In the genomic region with DNA sequence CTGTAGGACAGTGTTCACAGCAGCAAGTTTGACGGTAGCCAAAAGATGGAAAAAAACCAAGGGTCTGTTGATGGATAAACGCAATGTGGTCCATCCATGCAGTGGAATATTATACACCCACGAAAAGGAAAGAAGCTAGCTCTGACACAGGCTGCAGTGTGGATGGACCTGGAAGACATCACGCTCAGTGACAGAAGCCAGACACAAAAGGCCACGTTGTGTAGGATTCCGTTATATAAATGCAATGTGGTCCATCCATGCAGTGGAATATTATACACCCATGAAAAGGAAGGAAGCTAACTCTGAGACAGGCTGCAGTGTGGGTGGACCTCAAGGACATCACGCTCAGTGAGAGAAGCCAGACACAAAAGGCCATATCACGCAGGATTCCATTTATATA, we compare ENCODE assay signal across 37 cellular contexts.
DNase-seq lines count a peak whose midpoint lies in the region; ATAC-seq, FAIRE-seq and TF ChIP-seq lines count a peak whose summit lies in the region.
"Had no signal": no experiment of that assay in that cellular context is flagged by ENCODE, and none has a peak within 500 bp of the region (broad histone marks: within the 10 kb centered on the region; RNA-seq: fewer than 3 reads in every experiment).

No MANE protein-coding gene starts in this region.

- in situ Hi-C loops in K562 (cut with MboI): no loop called here

- H3K27ac ChIP-seq in HEK293 (ENCODE audit: extremely low read depth, low read depth, low read length) (no peak overlapping the region), K562 (ENCODE audit: extremely low read depth, low read depth, low read length) (no peak overlapping the region), H1 (ENCODE audit: low read depth, low read length) (no peak overlapping the region)
- H3K27ac ChIP-seq: 22Rv1; A549; BLaER1; BLaER1 treated with 17β-estradiol and CSF1 and Interleukin-3, amounts not matched to agents 10 nM and 100 nM; C4-2B had no signal

- no peak overlapping the region for H2BK120ac ChIP-seq in H1 (replicated peaks; ENCODE audit: low read depth, low read length)

- CTCF ChIA-PET in HEK293 (lab: Yijun Ruan, JAX): no interaction called here
- CTCF ChIA-PET in WTC11 (lab: Charles Lee): no interaction called here
- CTCF ChIA-PET in K562 (lab: Yijun Ruan, JAX; ENCODE audit: low intra/inter-chr PET ratio): no interaction called here
- CTCF ChIA-PET in H1 (lab: Charles Lee; ENCODE audit: partially characterized antibody): no interaction called here
- CTCF ChIA-PET in activated CD8-positive, alpha-beta memory T cell treated with anti-CD3 and anti-CD28 coated beads, Interleukin-2, amount 10 ng/mL, durations not matched to agents 7 days and 5 days (lab: Charles Lee): no interaction called here

- TF ChIP-seq CTCF in HEK293 (tag by site-specific recombination; IDR thresholded peaks at IDR 0.05) (no peak), WTC11 (IDR thresholded peaks at IDR 0.05) (no peak), K562 (IDR thresholded peaks at IDR 0.05 in 2 of 3, conservative IDR thresholded peaks at IDR 0.05 in 1 of 3; ENCODE audit: insufficient read depth in 2 of 3, low read depth in 1 of 3, low read length in 3 of 3) (no peak), H1 (IDR thresholded peaks at IDR 0.05; ENCODE audit: control extremely low read depth in 1 of 3, insufficient read depth in 1 of 3, low read depth in 1 of 3, low read length in 3 of 3) (no peak), foreskin fibroblast (IDR thresholded peaks at IDR 0.05; ENCODE audit: low read depth, low read length) (no peak)

- no peak overlapping the region for H2BK20ac ChIP-seq in H1 (ENCODE audit: low read length)

- H2BK5ac ChIP-seq in H1 (ENCODE audit: low read depth, low read length): no peak overlapping the region

- intact Hi-C loops in K562 (cut with micrococcal nuclease): no loop called here

- H3K4ac ChIP-seq in H1 (replicated peaks; ENCODE audit: insufficient read length, low read depth, low read length): no peak overlapping the region

- TF ChIP-seq RAD21 in K562 (CRISPR knock-in tag; conservative IDR thresholded peaks at IDR 0.05 in 1 of 2, IDR thresholded peaks at IDR 0.05 in 1 of 2): no peak
- no peak for TF ChIP-seq RAD21 in H1 (IDR thresholded peaks at IDR 0.05 in 1 of 2, conservative IDR thresholded peaks at IDR 0.05 in 1 of 2; ENCODE audit: low read depth in 2 of 2, low read length in 2 of 2)

- no peak overlapping the region for H3K14ac ChIP-seq in H1 (ENCODE audit: insufficient read length)

- H2BK12ac ChIP-seq in H1 (ENCODE audit: low read depth, low read length): no peak overlapping the region

- H4K20me1 ChIP-seq in K562 (replicated peaks; ENCODE audit: control insufficient read depth, insufficient read depth, low read length) (no peaks in the 10 kb centered on the region), H1 (replicated peaks in 1 of 2; ENCODE audit: control insufficient read depth in 1 of 2, insufficient read depth in 2 of 2, low read length in 2 of 2) (peaks cover 0 to under 1% of the 10 kb centered on the region in 2 experiments)
- H4K20me1 ChIP-seq: BLaER1; BLaER1 treated with 17β-estradiol and CSF1 and Interleukin-3, amounts not matched to agents 10 nM and 100 nM had no signal

- FAIRE-seq in K562 (lab: Jason Lieb, UNC): no peak
- no peak for FAIRE-seq in H1 (lab: Jason Lieb, UNC)
- FAIRE-seq: A204.1, A549, D721Med had no signal

- H3K9me3 ChIP-seq in HEK293 (ENCODE audit: control insufficient read depth, insufficient read depth, low read depth, low read length): no peaks in the 10 kb centered on the region
- peaks cover 2% of the 10 kb centered on the region; the same call in 1 of the 2 replicates for H3K9me3 ChIP-seq in K562 (replicated peaks; ENCODE audit: control insufficient read depth, insufficient read depth, low read depth, low read length)
- H3K9me3 ChIP-seq in H1 (ENCODE audit: insufficient read depth in 2 of 2, low read depth in 1 of 2, low read length in 1 of 2): peaks cover 0 to 3% of the 10 kb centered on the region in 2 experiments; a peak in 1 of 4 replicates
- H3K9me3 ChIP-seq: BE2C had no signal

- no peak overlapping the region for H2AFZ ChIP-seq in K562 (ENCODE audit: low read depth, low read length)
- no peak overlapping the region for H2AFZ ChIP-seq in H1 (ENCODE audit: low read length)

- no TSS peak for BruUV-seq in K562 (replicated peaks; lab: Mats Ljungman, UMichigan)

- no peak overlapping the region for H3K4me3 Mint-ChIP-seq in WTC11
- no peak overlapping the region for H3K4me3 Mint-ChIP-seq in activated CD8-positive, alpha-beta memory T cell treated with anti-CD3 and anti-CD28 coated beads, Interleukin-2, amount 10 ng/mL, durations not matched to agents 7 days and 5 days
- H3K4me3 Mint-ChIP-seq: B cell; CD14-positive monocyte; CD4-positive, alpha-beta memory T cell; CD4-positive, alpha-beta T cell; CD4-positive, CD25-positive, alpha-beta regulatory T cell; CD8-positive, alpha-beta memory T cell; CD8-positive, alpha-beta T cell had no signal

- H3K9me1 ChIP-seq in K562 (ENCODE audit: control insufficient read depth, insufficient read depth, low read length): no peaks in the 10 kb centered on the region

- no peak for TF ChIP-seq EP300 in K562 (IDR thresholded peaks at IDR 0.05; ENCODE audit: low read length)
- TF ChIP-seq EP300 in H1 (IDR thresholded peaks at IDR 0.05; ENCODE audit: borderline replicate concordance in 1 of 2, low read depth in 2 of 2, low read length in 2 of 2): no peak

- H3K27me3 ChIP-seq in K562 (ENCODE audit: control insufficient read depth in 2 of 2, insufficient read depth in 2 of 2, low read length in 2 of 2) (no peaks in the 10 kb centered on the region), H1 (replicated peaks in 1 of 4; ENCODE audit: control insufficient read depth in 3 of 4, extremely low read depth in 1 of 4, insufficient read depth in 3 of 4, low read length in 3 of 4) (no peaks in the 10 kb centered on the region)
- H3K27me3 ChIP-seq: BE2C; BLaER1; BLaER1 treated with 17β-estradiol and CSF1 and Interleukin-3, amounts not matched to agents 10 nM and 100 nM had no signal

- no peak overlapping the region for H3K56ac ChIP-seq in H1 (replicated peaks; ENCODE audit: insufficient read length, low read depth, low read length)

- peaks cover 6% of the 10 kb centered on the region for H3K9me3 Mint-ChIP-seq in WTC11
- H3K9me3 Mint-ChIP-seq in activated CD8-positive, alpha-beta memory T cell treated with anti-CD3 and anti-CD28 coated beads, Interleukin-2, amount 10 ng/mL, durations not matched to agents 7 days and 5 days (ENCODE audit: low read depth): peaks cover 25% of the 10 kb centered on the region

- no peak overlapping the region for H3K27ac Mint-ChIP-seq in WTC11
- H3K27ac Mint-ChIP-seq in activated CD8-positive, alpha-beta memory T cell treated with anti-CD3 and anti-CD28 coated beads, Interleukin-2, amount 10 ng/mL, durations not matched to agents 7 days and 5 days: no peak overlapping the region
- H3K27ac Mint-ChIP-seq: B cell; CD4-positive, alpha-beta memory T cell; CD4-positive, alpha-beta T cell; CD4-positive, CD25-positive, alpha-beta regulatory T cell; CD8-positive, alpha-beta T cell had no signal

- ATAC-seq in WTC11: no peak
- no peak for ATAC-seq in K562
- no peak for ATAC-seq in activated CD8-positive, alpha-beta memory T cell treated with anti-CD3 and anti-CD28 coated beads, Interleukin-2, amount 10 ng/mL, durations not matched to agents 7 days and 5 days
- ATAC-seq: A549; CD8-positive, alpha-beta T cell had no signal

- no peak overlapping the region for H3K9ac ChIP-seq in K562 (ENCODE audit: insufficient read depth in 1 of 2, low read depth in 2 of 2, low read length in 2 of 2)
- H3K9ac ChIP-seq in H1 (replicated peaks in 1 of 4; ENCODE audit: extremely low read depth in 1 of 4, low read depth in 3 of 4, low read length in 3 of 4): no peak overlapping the region
- H3K9ac ChIP-seq: BLaER1; BLaER1 treated with 17β-estradiol and CSF1 and Interleukin-3, amounts not matched to agents 10 nM and 100 nM had no signal

- 1% methylated on average over 7 of the region's 8 CpGs for WGBS in K562 (ENCODE audit: insufficient coverage, low coverage, missing lambda C conversion rate)
- 88% methylated on average over 8 of the region's 8 CpGs; no CpG with 5 or more reads in 1 of the 2 experiments for whole genome bisulfite sequencing in H1 (ENCODE audit: extremely low coverage in 1 of 2, insufficient coverage in 1 of 2, insufficient read length in 1 of 2, insufficient replicate concordance in 2 of 2, low coverage in 1 of 2, low lambda C conversion rate in 2 of 2, missing lambda C conversion rate in 1 of 2), 2 experiments

- POLR2A ChIA-PET in HEK293 (lab: Yijun Ruan, JAX) (no interaction called here), WTC11 (lab: Charles Lee) (no interaction called here), K562 (lab: Yijun Ruan, JAX) (no interaction called here), H1 (lab: Charles Lee; ENCODE audit: partially characterized antibody) (no interaction called here)

- no peak overlapping the region for H3K18ac ChIP-seq in H1 (ENCODE audit: extremely low read depth, low read length)

- H3K4me3 ChIP-seq in HEK293 (ENCODE audit: low read depth, low read length) (no peak overlapping the region), K562 (no peak overlapping the region), H1 (ENCODE audit: extremely low read depth in 1 of 4, insufficient read depth in 2 of 4, low read depth in 3 of 4, low read length in 4 of 4) (no peak overlapping the region), foreskin fibroblast (ENCODE audit: low read depth in 1 of 2, low read length in 2 of 2) (no peak overlapping the region)
- H3K4me3 ChIP-seq: A549; BLaER1; BLaER1 treated with 17β-estradiol and CSF1 and Interleukin-3, amounts not matched to agents 10 nM and 100 nM had no signal

- H3K27me3 Mint-ChIP-seq in WTC11 (ENCODE audit: low read depth): peaks cover 21% of the 10 kb centered on the region
- no peaks in the 10 kb centered on the region for H3K27me3 Mint-ChIP-seq in activated CD8-positive, alpha-beta memory T cell treated with anti-CD3 and anti-CD28 coated beads, Interleukin-2, amount 10 ng/mL, durations not matched to agents 7 days and 5 days
- H3K27me3 Mint-ChIP-seq: B cell; CD4-positive, alpha-beta memory T cell; CD4-positive, alpha-beta T cell; CD4-positive, CD25-positive, alpha-beta regulatory T cell had no signal

- H2AK5ac ChIP-seq in H1 (ENCODE audit: low read depth, low read length): no peak overlapping the region

- H3K4me1 Mint-ChIP-seq in WTC11: peaks cover 14% of the 10 kb centered on the region; the same call in 1 of the 2 replicates
- H3K4me1 Mint-ChIP-seq in activated CD8-positive, alpha-beta memory T cell treated with anti-CD3 and anti-CD28 coated beads, Interleukin-2, amount 10 ng/mL, durations not matched to agents 7 days and 5 days: no peaks in the 10 kb centered on the region
- H3K4me1 Mint-ChIP-seq: B cell; CD14-positive monocyte; CD4-positive, CD25-positive, alpha-beta regulatory T cell; CD8-positive, alpha-beta memory T cell had no signal

- no peak overlapping the region for H4K5ac ChIP-seq in H1 (ENCODE audit: insufficient read length, low read depth, low read length)

- H3K4me1 ChIP-seq in HEK293 (ENCODE audit: control insufficient read depth, insufficient read depth, low read length): no peaks in the 10 kb centered on the region
- H3K4me1 ChIP-seq in K562 (replicated peaks in 1 of 2; ENCODE audit: control insufficient read depth in 2 of 2, insufficient read depth in 2 of 2, low read length in 2 of 2): no peaks in the 10 kb centered on the region
- H3K4me1 ChIP-seq in H1 (replicated peaks in 1 of 4; ENCODE audit: control insufficient read depth in 3 of 4, insufficient read depth in 4 of 4, low read length in 3 of 4): peaks cover 0 to 4% (median 1%) of the 10 kb centered on the region in 4 experiments; a peak in 2 of 7 replicates
- H3K4me1 ChIP-seq: BE2C had no signal

- no peaks in the 10 kb centered on the region for H3K79me2 ChIP-seq in K562 (ENCODE audit: control insufficient read depth, insufficient read depth, low read length)
- no peaks in the 10 kb centered on the region for H3K79me2 ChIP-seq in H1 (ENCODE audit: control insufficient read depth in 1 of 2, insufficient read depth in 2 of 2, low read length in 2 of 2)

- no peak overlapping the region for H4K8ac ChIP-seq in H1 (ENCODE audit: extremely low read depth, insufficient read depth, low read length)

- H3K23ac ChIP-seq in H1 (ENCODE audit: insufficient read length): no peak overlapping the region

- no peaks in the 10 kb centered on the region for H3K79me1 ChIP-seq in H1 (ENCODE audit: low read depth, low read length)

- peaks cover 6% of the 10 kb centered on the region for H3K36me3 Mint-ChIP-seq in WTC11
- H3K36me3 Mint-ChIP-seq in activated CD8-positive, alpha-beta memory T cell treated with anti-CD3 and anti-CD28 coated beads, Interleukin-2, amount 10 ng/mL, durations not matched to agents 7 days and 5 days: no peaks in the 10 kb centered on the region
- H3K36me3 Mint-ChIP-seq: CD14-positive monocyte; CD4-positive, alpha-beta memory T cell; CD4-positive, CD25-positive, alpha-beta regulatory T cell; CD8-positive, alpha-beta memory T cell; CD8-positive, alpha-beta T cell had no signal

- H3K36me3 ChIP-seq in HEK293 (ENCODE audit: control insufficient read depth in 2 of 2, insufficient read depth in 1 of 2, low read length in 2 of 2) (no peaks in the 10 kb centered on the region), K562 (ENCODE audit: control insufficient read depth, insufficient read depth, low read length) (no peaks in the 10 kb centered on the region), H1 (ENCODE audit: control insufficient read depth in 2 of 4, insufficient read depth in 4 of 4, low read length in 3 of 4) (no peaks in the 10 kb centered on the region)
- H3K36me3 ChIP-seq: BE2C; BLaER1; BLaER1 treated with 17β-estradiol and CSF1 and Interleukin-3, amounts not matched to agents 10 nM and 100 nM had no signal

- no peak overlapping the region for H2BK15ac ChIP-seq in H1 (ENCODE audit: low read length)

- no peaks in the 10 kb centered on the region for H3K23me2 ChIP-seq in H1 (ENCODE audit: low read depth, low read length)

- TF ChIP-seq POLR2A in K562 (conservative IDR thresholded peaks at IDR 0.05): no peak
- TF ChIP-seq POLR2A in H1 (IDR thresholded peaks at IDR 0.05; ENCODE audit: control extremely low read depth in 1 of 2, low read depth in 2 of 2, low read length in 2 of 2): no peak

- H3K4me2 ChIP-seq in K562 (ENCODE audit: insufficient read depth, low read length) (no peak overlapping the region), H1 (ENCODE audit: insufficient read depth in 1 of 2, low read depth in 2 of 2, low read length in 2 of 2) (no peak overlapping the region)
- H3K4me2 ChIP-seq: BLaER1 had no signal

- DNase-seq in WTC11 (ENCODE audit: low spot score) (no peak), K562 (ENCODE audit: extremely low read depth in 1 of 4, low spot score in 3 of 4) (no peak), H1 (ENCODE audit: low read depth in 1 of 2, low spot score in 2 of 2) (no peak), inferior parietal cortex (ENCODE audit: extremely low spot score) (no peak), foreskin fibroblast (no peak), NCI-H2081 (lab: John Stamatoyannopoulos, UW) (no peak)
- no peak for DNase-seq in activated CD8-positive, alpha-beta memory T cell treated with anti-CD3 and anti-CD28 coated beads, Interleukin-2, amount 10 ng/mL, durations not matched to agents 7 days and 5 days
- DNase-seq: 8988T; ACHN; AML-193; BE2C; C1 segment of cervical spinal cord; Caco-2; Calu3; CD4-positive, alpha-beta memory T cell; CD4-positive, alpha-beta T cell; CD4-positive, CD25-positive, alpha-beta regulatory T cell; CD8-positive, alpha-beta memory T cell; CD8-positive, alpha-beta T cell; COR-L47; DMS 273 treated with DMSO at 0.1 percent for 48 hours; DMS153; DMS53; DMS79; DMS79 treated with DMSO at 0.1 percent for 48 hours; DND-41; EL had no signal

- H4K91ac ChIP-seq in H1 (replicated peaks; ENCODE audit: insufficient read length, low read length): no peak overlapping the region
